In the genomic region with DNA sequence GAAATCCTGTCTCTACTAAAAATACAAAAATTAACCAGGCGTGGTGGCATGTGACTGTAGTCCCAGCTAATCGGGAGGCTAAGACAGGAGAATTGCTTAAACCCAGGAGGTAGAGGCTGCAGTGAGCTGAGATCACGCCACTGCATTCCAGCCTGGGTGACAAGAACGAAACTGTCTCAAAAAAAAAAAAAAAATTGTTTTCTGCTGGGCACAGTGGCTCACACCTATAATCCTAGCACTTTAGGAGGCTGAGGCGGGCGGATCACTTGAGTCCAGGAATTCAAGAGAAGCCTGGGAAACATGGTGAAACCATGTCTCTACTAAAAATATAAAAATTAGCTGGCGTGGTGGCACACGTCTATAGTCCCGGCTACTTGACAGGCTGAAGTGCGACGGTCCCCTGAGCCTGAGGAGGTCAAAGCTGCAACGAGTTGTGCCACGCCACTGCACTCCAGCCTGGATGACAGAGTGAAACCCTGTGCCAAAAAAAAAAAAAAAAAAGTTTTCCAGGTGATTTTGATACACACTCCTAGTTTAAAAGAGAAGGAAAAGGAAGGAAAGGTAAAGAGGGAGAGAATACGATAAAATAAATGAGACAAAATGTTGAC, we compare ENCODE assay signal across 11 cellular contexts. TPM values are rescaled to one million over a fixed set of nuclear protein-coding genes. Genes with fewer than 3 reads are reported as not detected.
DNase-seq lines count a peak whose midpoint lies in the region; ATAC-seq and TF ChIP-seq lines count a peak whose summit lies in the region.
"Had no signal": no experiment of that assay in that cellular context is flagged by ENCODE, and none has a peak within 500 bp of the region (broad histone marks: within the 10 kb centered on the region; RNA-seq: fewer than 3 reads in every experiment).

No MANE protein-coding gene starts in this region.

- H3K27ac Mint-ChIP-seq in WTC11, result peak overlapping the region; percentile 37; the same call in 1 of the 2 replicates
- H3K27ac Mint-ChIP-seq in stimulated activated effector memory CD8-positive, alpha-beta T cell treated with anti-CD3 and anti-CD28 coated beads, Interleukin-12 subunit alpha, Interleukin-12 subunit beta, amount 100 ng/mL, for 72 hours, result peak overlapping the region; percentile 65
- H3K27ac Mint-ChIP-seq in activated CD4-positive, alpha-beta T cell treated with anti-CD3 and anti-CD28 coated beads, Interleukin-2, amount 10 ng/mL, durations not matched to agents 7 days and 5 days, result no peak overlapping the region
- H3K27ac Mint-ChIP-seq: CD8-positive, alpha-beta memory T cell had no signal

- no peaks in the 10 kb centered on the region for H3K36me3 Mint-ChIP-seq in WTC11
- H3K36me3 Mint-ChIP-seq in stimulated activated effector memory CD8-positive, alpha-beta T cell treated with anti-CD3 and anti-CD28 coated beads, Interleukin-12 subunit alpha, Interleukin-12 subunit beta, amount 100 ng/mL, for 72 hours, result no peaks in the 10 kb centered on the region
- no peaks in the 10 kb centered on the region for H3K36me3 Mint-ChIP-seq in activated CD4-positive, alpha-beta T cell treated with anti-CD3 and anti-CD28 coated beads, Interleukin-2, amount 10 ng/mL, durations not matched to agents 7 days and 5 days (ENCODE audit: low read depth)

- H3K4me1 Mint-ChIP-seq in WTC11, result peaks cover 10% of the 10 kb centered on the region; the same call in 1 of the 2 replicates
- peaks cover 6% of the 10 kb centered on the region for H3K4me1 Mint-ChIP-seq in stimulated activated effector memory CD8-positive, alpha-beta T cell treated with anti-CD3 and anti-CD28 coated beads, Interleukin-12 subunit alpha, Interleukin-12 subunit beta, amount 100 ng/mL, for 72 hours
- H3K4me1 Mint-ChIP-seq in activated CD4-positive, alpha-beta T cell treated with anti-CD3 and anti-CD28 coated beads, Interleukin-2, amount 10 ng/mL, durations not matched to agents 7 days and 5 days, result no peaks in the 10 kb centered on the region

- H3K27me3 Mint-ChIP-seq in WTC11 (ENCODE audit: low read depth), result no peaks in the 10 kb centered on the region
- no peaks in the 10 kb centered on the region for H3K27me3 Mint-ChIP-seq in activated CD4-positive, alpha-beta T cell treated with anti-CD3 and anti-CD28 coated beads, Interleukin-2, amount 10 ng/mL, durations not matched to agents 7 days and 5 days
- H3K27me3 Mint-ChIP-seq: CD8-positive, alpha-beta memory T cell had no signal

- intact Hi-C loops in Right ventricle myocardium superior (cut with DNase I), result loop anchor here (10.0 kb wide), 1 partner anchor 73 kb away; no protein-coding TSS in a partner anchor
- intact Hi-C loops in cardiac septum (cut with DNase I), result no loop called here

- no peaks in the 10 kb centered on the region for H3K9me3 Mint-ChIP-seq in WTC11
- H3K9me3 Mint-ChIP-seq in stimulated activated effector memory CD8-positive, alpha-beta T cell treated with anti-CD3 and anti-CD28 coated beads, Interleukin-12 subunit alpha, Interleukin-12 subunit beta, amount 100 ng/mL, for 72 hours, result no peaks in the 10 kb centered on the region
- H3K9me3 Mint-ChIP-seq in activated CD4-positive, alpha-beta T cell treated with anti-CD3 and anti-CD28 coated beads, Interleukin-2, amount 10 ng/mL, durations not matched to agents 7 days and 5 days, result no peaks in the 10 kb centered on the region
- H3K9me3 Mint-ChIP-seq: CD14-positive monocyte; CD8-positive, alpha-beta memory T cell had no signal

- CTCF ChIA-PET in WTC11 (lab: Charles Lee), result no interaction called here
- CTCF ChIA-PET in activated CD4-positive, alpha-beta T cell treated with anti-CD3 and anti-CD28 coated beads, Interleukin-2, amount 10 ng/mL, durations not matched to agents 7 days and 5 days (lab: Charles Lee), result interaction anchor here (0.6 kb wide), 1 partner anchor 656 kb away, joined by 3 read pairs; no protein-coding TSS in a partner anchor

- TF ChIP-seq CTCF in WTC11 (IDR thresholded peaks at IDR 0.05), result no peak

- ATAC-seq in Right ventricle myocardium superior (ENCODE audit: poor library complexity) (peak; percentile 62), WTC11 (no peak), left lobe of liver (peak; percentile 69)
- no peak for ATAC-seq in stimulated activated effector memory CD8-positive, alpha-beta T cell treated with anti-CD3 and anti-CD28 coated beads, Interleukin-12 subunit alpha, Interleukin-12 subunit beta, amount 100 ng/mL, for 72 hours
- ATAC-seq: HCT116 had no signal

- H3K4me3 Mint-ChIP-seq in WTC11, result no peak overlapping the region
- no peak overlapping the region for H3K4me3 Mint-ChIP-seq in stimulated activated effector memory CD8-positive, alpha-beta T cell treated with anti-CD3 and anti-CD28 coated beads, Interleukin-12 subunit alpha, Interleukin-12 subunit beta, amount 100 ng/mL, for 72 hours
- no peak overlapping the region for H3K4me3 Mint-ChIP-seq in activated CD4-positive, alpha-beta T cell treated with anti-CD3 and anti-CD28 coated beads, Interleukin-2, amount 10 ng/mL, durations not matched to agents 7 days and 5 days
- H3K4me3 Mint-ChIP-seq: CD14-positive monocyte; CD8-positive, alpha-beta memory T cell had no signal

- DNase-seq in Right ventricle myocardium superior (no peak), cardiac septum (ENCODE audit: low spot score) (no peak), WTC11 (ENCODE audit: low spot score) (no peak), left lobe of liver (ENCODE audit: low spot score) (no peak), COLO668 (lab: John Stamatoyannopoulos, UW; ENCODE audit: unreplicated experiment) (no peak), NCI-H774 (lab: John Stamatoyannopoulos, UW) (no peak)
- no peak for DNase-seq in stimulated activated effector memory CD8-positive, alpha-beta T cell treated with anti-CD3 and anti-CD28 coated beads, Interleukin-12 subunit alpha, Interleukin-12 subunit beta, amount 100 ng/mL, for 72 hours (ENCODE audit: low spot score in 2 of 2)
- DNase-seq in activated CD4-positive, alpha-beta T cell treated with anti-CD3 and anti-CD28 coated beads, Interleukin-2, amount 10 ng/mL, durations not matched to agents 7 days and 5 days, result no peak
- DNase-seq: CD8-positive, alpha-beta memory T cell had no signal

- POLR2A ChIA-PET in WTC11 (lab: Charles Lee), result no interaction called here
- POLR2A ChIA-PET in activated CD4-positive, alpha-beta T cell treated with anti-CD3 and anti-CD28 coated beads, Interleukin-2, amount 10 ng/mL, durations not matched to agents 7 days and 5 days (lab: Charles Lee), result interaction anchor here (0.6 kb wide), 1 partner anchor 98 kb away, joined by 5 read pairs; no protein-coding TSS in a partner anchor

TF ChIP-seq in WTC11, 78 proteins besides CTCF, POLR2A, EP300 and RAD21 (continues in another document):
- TF ChIP-seq, protein P1, sequence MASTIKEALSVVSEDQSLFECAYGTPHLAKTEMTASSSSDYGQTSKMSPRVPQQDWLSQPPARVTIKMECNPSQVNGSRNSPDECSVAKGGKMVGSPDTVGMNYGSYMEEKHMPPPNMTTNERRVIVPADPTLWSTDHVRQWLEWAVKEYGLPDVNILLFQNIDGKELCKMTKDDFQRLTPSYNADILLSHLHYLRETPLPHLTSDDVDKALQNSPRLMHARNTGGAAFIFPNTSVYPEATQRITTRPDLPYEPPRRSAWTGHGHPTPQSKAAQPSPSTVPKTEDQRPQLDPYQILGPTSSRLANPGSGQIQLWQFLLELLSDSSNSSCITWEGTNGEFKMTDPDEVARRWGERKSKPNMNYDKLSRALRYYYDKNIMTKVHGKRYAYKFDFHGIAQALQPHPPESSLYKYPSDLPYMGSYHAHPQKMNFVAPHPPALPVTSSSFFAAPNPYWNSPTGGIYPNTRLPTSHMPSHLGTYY (CRISPR knock-in tag; IDR thresholded peaks at IDR 0.05), result no peak
- TF ChIP-seq TEAD1 (CRISPR knock-in tag; IDR thresholded peaks at IDR 0.05) (no peak), FOXJ3 (CRISPR knock-in tag; IDR thresholded peaks at IDR 0.05; ENCODE audit: borderline replicate concordance) (no peak), GTF2I (CRISPR knock-in tag; conservative IDR thresholded peaks at IDR 0.05) (no peak)
- TF ChIP-seq, protein P2, sequence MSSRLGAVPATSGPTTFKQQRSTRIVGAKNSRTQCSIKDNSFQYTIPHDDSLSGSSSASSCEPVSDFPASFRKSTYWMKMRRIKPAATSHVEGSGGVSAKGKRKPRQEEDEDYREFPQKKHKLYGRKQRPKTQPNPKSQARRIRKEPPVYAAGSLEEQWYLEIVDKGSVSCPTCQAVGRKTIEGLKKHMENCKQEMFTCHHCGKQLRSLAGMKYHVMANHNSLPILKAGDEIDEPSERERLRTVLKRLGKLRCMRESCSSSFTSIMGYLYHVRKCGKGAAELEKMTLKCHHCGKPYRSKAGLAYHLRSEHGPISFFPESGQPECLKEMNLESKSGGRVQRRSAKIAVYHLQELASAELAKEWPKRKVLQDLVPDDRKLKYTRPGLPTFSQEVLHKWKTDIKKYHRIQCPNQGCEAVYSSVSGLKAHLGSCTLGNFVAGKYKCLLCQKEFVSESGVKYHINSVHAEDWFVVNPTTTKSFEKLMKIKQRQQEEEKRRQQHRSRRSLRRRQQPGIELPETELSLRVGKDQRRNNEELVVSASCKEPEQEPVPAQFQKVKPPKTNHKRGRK (CRISPR knock-in tag; IDR thresholded peaks at IDR 0.05; ENCODE audit: borderline replicate concordance), result no peak

RNA-seq across cellular contexts. Expression of a gene that starts 31.7 kb away (rescaled TPM):
- 7.4 TPM for total RNA-seq in Right ventricle myocardium superior
- total RNA-seq in cardiac septum, result 14.1 TPM
- 18.3 to 20.1 TPM (median 19.2 TPM) in 3 replicates for total RNA-seq in WTC11 (2021)
- 4.5 TPM for total RNA-seq in left lobe of liver
- total RNA-seq in activated CD4-positive, alpha-beta T cell treated with anti-CD3 and anti-CD28 coated beads, Interleukin-2, amount 10 ng/mL, durations not matched to agents 7 days and 5 days, result 1 to 10 TPM; 7.5 to 8.2 TPM

Comparison
In these comparisons a context has a peak if more than half of its experiments do, and no peak if none do; other contexts are left out.
1. ATAC-seq: peak in Right ventricle myocardium superior (single experiment) and left lobe of liver (single experiment); none in WTC11 (single experiment) and stimulated activated effector memory CD8-positive, alpha-beta T cell treated with anti-CD3 and anti-CD28 coated beads, Interleukin-12 subunit alpha, Interleukin-12 subunit beta, amount 100 ng/mL, for 72 hours (single experiment).